ENCODE assay signal across 8 cellular contexts in the genomic region with DNA sequence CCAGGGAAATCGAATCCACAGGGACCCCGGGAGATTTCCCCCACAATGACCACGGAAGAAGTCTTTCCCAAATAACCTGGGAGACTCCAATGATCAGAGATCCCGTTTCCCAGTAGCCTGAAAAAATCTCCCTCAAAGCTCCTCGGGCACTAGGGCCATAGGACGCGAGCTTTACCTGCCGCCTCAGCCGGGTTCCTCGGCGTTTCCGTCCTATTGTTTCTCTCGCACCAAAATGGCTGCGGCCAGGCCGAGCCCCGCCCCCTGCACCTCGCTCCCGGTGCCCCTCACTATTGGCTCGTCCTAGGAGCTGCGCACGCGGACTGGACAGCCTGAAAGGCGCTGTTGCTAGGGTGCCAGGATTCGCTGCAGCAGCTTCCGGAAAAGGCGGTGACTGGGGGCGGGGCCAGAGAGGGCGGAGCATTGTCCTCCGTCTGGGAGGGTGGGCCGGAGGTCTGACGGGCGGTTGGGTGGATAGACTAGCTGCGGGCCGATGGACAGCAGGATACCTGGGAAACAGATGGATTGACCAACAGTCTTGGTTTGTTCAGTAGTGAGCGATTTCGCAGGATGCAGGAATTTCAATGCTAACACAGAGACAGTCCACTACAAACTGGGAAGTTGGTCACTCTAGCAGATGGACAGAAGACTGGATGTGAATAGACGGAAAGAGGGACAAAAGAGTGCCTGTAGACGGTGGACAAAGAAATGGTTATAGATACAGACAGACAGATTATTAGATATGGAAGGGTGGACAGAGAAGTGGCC. TPM values are rescaled to one million over a fixed set of nuclear protein-coding genes. Genes with fewer than 3 reads are reported as not detected.
DNase-seq lines count a peak whose midpoint lies in the region; ATAC-seq lines count a peak whose summit lies in the region.

A gene with protein sequence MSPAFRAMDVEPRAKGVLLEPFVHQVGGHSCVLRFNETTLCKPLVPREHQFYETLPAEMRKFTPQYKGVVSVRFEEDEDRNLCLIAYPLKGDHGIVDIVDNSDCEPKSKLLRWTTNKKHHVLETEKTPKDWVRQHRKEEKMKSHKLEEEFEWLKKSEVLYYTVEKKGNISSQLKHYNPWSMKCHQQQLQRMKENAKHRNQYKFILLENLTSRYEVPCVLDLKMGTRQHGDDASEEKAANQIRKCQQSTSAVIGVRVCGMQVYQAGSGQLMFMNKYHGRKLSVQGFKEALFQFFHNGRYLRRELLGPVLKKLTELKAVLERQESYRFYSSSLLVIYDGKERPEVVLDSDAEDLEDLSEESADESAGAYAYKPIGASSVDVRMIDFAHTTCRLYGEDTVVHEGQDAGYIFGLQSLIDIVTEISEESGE (minus strand): TSS at position 240 of the 765 bp plus-strand sequence. CDS start 21,930 bp downstream, outside the sequence.

- peaks cover 5 to 8% of the 10 kb centered on the region in 2 donors for H3K27me3 Mint-ChIP-seq in effector memory CD8-positive, alpha-beta T cell
- H3K27me3 Mint-ChIP-seq in memory B cell: peaks cover 1% of the 10 kb centered on the region

- peak; percentile 96 for DNase-seq in COLO668 (lab: John Stamatoyannopoulos, UW; ENCODE audit: unreplicated experiment)
- DNase-seq in HT1080 (ENCODE audit: low read depth): peak; percentile 96
- peak; percentile 98 for DNase-seq in NOMO-1 treated with DMSO at 0.1 percent for 48 hours (lab: John Stamatoyannopoulos, UW; ENCODE audit: unreplicated experiment)
- DNase-seq in activated CD8-positive, alpha-beta memory T cell treated with anti-CD3 and anti-CD28 coated beads for 4 hours (ENCODE audit: low read depth in 2 of 2): peak; percentile 97 to 98
- DNase-seq in effector memory CD8-positive, alpha-beta T cell: peak; percentile 98 to 99 (median 99)
- peak; percentile 96 to 98 for DNase-seq in memory B cell (ENCODE audit: low spot score in 2 of 2)
- peak; percentile 98 for DNase-seq in stimulated activated CD8-positive, alpha-beta memory T cell treated with anti-CD3 and anti-CD28 coated beads, Interleukin-12 subunit alpha, Interleukin-12 subunit beta, amount 100 ng/mL, for 24 hours (ENCODE audit: extremely low read depth)

- ATAC-seq in GM21360 (IDR thresholded peaks at IDR 0.05; ENCODE audit: unreplicated experiment) (peak; percentile 96), memory B cell (ENCODE audit: low read depth) (peak; percentile 99)
- peak; percentile 98 for ATAC-seq in effector memory CD8-positive, alpha-beta T cell (replicated peaks)

- H3K4me1 Mint-ChIP-seq in effector memory CD8-positive, alpha-beta T cell (ENCODE audit: low read depth in 2 of 2): peaks cover 33 to 39% of the 10 kb centered on the region in 2 donors
- peaks cover 20% of the 10 kb centered on the region for H3K4me1 Mint-ChIP-seq in memory B cell

- peak within 1 kb of the TSS; percentile 97 to 98 for H3K4me3 Mint-ChIP-seq in effector memory CD8-positive, alpha-beta T cell
- H3K4me3 Mint-ChIP-seq in memory B cell: peak within 1 kb of the TSS; percentile 89

- H3K27ac Mint-ChIP-seq in effector memory CD8-positive, alpha-beta T cell: peak within 1 kb of the TSS; percentile 97
- H3K27ac Mint-ChIP-seq in memory B cell: peak within 1 kb of the TSS; percentile 96

- H3K36me3 Mint-ChIP-seq in effector memory CD8-positive, alpha-beta T cell (ENCODE audit: insufficient read depth): peaks cover 40% of the 10 kb centered on the region
- peaks cover 3% of the 10 kb centered on the region for H3K36me3 Mint-ChIP-seq in memory B cell

- H3K9me3 Mint-ChIP-seq in effector memory CD8-positive, alpha-beta T cell: no peaks in the 10 kb centered on the region
- no peaks in the 10 kb centered on the region for H3K9me3 Mint-ChIP-seq in memory B cell

RNA-seq across cellular contexts. Expression of the gene that starts here (rescaled TPM):
- 45.8 and 65.7 TPM in 2 replicates for total RNA-seq in HT1080 (2014; rRNA removed; shearing (Covaris generic))
- 45.5 and 55.4 TPM in 2 replicates for polyA plus RNA-seq in HT1080 (2015; cell fraction: cytosol; rRNA removed)
- polyA plus RNA-seq in HT1080 (2015; cell fraction: nucleus; rRNA removed): 170 and 209 TPM in 2 replicates

Comparison
In these comparisons a context has a peak if more than half of its experiments do, and no peak if none do; other contexts are left out.
1. Peak in every context shown above with its lines: DNase-seq and ATAC-seq.